In genomic region chrX:12804655-12805054, GRCh38 we compare ENCODE assay signal across 17 cellular contexts. TPM values are rescaled to one million over a fixed set of nuclear protein-coding genes. Genes with fewer than 3 reads are reported as not detected.
A peak's percentile ranks its signal among the peaks of the same experiment; 100 is the strongest.
DNase-seq lines count a peak whose midpoint lies in the region; ATAC-seq, FAIRE-seq and TF ChIP-seq lines count a peak whose summit lies in the region.
"Had no signal": no experiment of that assay in that cellular context is flagged by ENCODE, and none has a peak within 500 bp of the region (broad histone marks: within the 10 kb centered on the region; RNA-seq: fewer than 3 reads in every experiment).

No MANE protein-coding gene starts in this region.

- no peak for FAIRE-seq in HTR-8/SVneo (lab: Jason Lieb, UNC)
- FAIRE-seq: H1 had no signal

- no peaks in the 10 kb centered on the region for H3K9me3 Mint-ChIP-seq in stimulated activated memory B cell treated with anti-CD40 and anti-IgM and Interleukin-4, amounts not matched to agents 10 μg/mL and 1 μg/mL and 100 μg/mL, for 72 hours
- H3K9me3 Mint-ChIP-seq: CD8-positive, alpha-beta T cell had no signal

- H3K4me3 ChIP-seq in fibroblast of villous mesenchyme (ENCODE audit: low read depth, low read length), result no peak overlapping the region

- no peak for TF ChIP-seq CTCF in fibroblast of villous mesenchyme (IDR thresholded peaks at IDR 0.05; ENCODE audit: insufficient read depth, low read depth, low read length)

- H3K27me3 Mint-ChIP-seq in stimulated activated memory B cell treated with anti-CD40 and anti-IgM and Interleukin-4, amounts not matched to agents 10 μg/mL and 1 μg/mL and 100 μg/mL, for 72 hours, result no peaks in the 10 kb centered on the region

- peak; percentile 3 for DNase-seq in COR-L47 (lab: John Stamatoyannopoulos, UW)
- DNase-seq in HTR-8/SVneo (ENCODE audit: insufficient read length, low spot score), result peak; percentile 42
- DNase-seq in fibroblast of villous mesenchyme (ENCODE audit: low read depth), result peak; percentile 41
- no peak for DNase-seq in AG08396 (ENCODE audit: low spot score)
- DNase-seq in hippocampal formation (lab: John Stamatoyannopoulos, UW), result no peak
- DNase-seq: CD8-positive, alpha-beta T cell; NCI-H1092; NCI-H1694 treated with DMSO at 0.1 percent for 48 hours; NCI-H2171; NCI-H446 treated with DMSO at 0.1 percent for 48 hours; NCI-H774; SIG-M5; SW 1271 had no signal

- peak; percentile 87 for ATAC-seq in SK-N-SH treated with all-trans-retinoic acid at 6 μM for 48 hours
- no peak for ATAC-seq in stimulated activated memory B cell treated with anti-CD40 and anti-IgM and Interleukin-4, amounts not matched to agents 10 μg/mL and 1 μg/mL and 100 μg/mL, for 72 hours
- ATAC-seq in HG03342 (IDR thresholded peaks at IDR 0.05; ENCODE audit: unreplicated experiment), result no peak
- ATAC-seq: CD8-positive, alpha-beta T cell had no signal

- no peak overlapping the region for H3K4me3 Mint-ChIP-seq in stimulated activated memory B cell treated with anti-CD40 and anti-IgM and Interleukin-4, amounts not matched to agents 10 μg/mL and 1 μg/mL and 100 μg/mL, for 72 hours
- H3K4me3 Mint-ChIP-seq: CD8-positive, alpha-beta T cell had no signal

- H3K36me3 Mint-ChIP-seq in stimulated activated memory B cell treated with anti-CD40 and anti-IgM and Interleukin-4, amounts not matched to agents 10 μg/mL and 1 μg/mL and 100 μg/mL, for 72 hours, result peaks cover 28% of the 10 kb centered on the region

- H3K27ac Mint-ChIP-seq in stimulated activated memory B cell treated with anti-CD40 and anti-IgM and Interleukin-4, amounts not matched to agents 10 μg/mL and 1 μg/mL and 100 μg/mL, for 72 hours, result no peak overlapping the region
- H3K27ac Mint-ChIP-seq: CD8-positive, alpha-beta T cell had no signal

- H3K4me1 Mint-ChIP-seq in stimulated activated memory B cell treated with anti-CD40 and anti-IgM and Interleukin-4, amounts not matched to agents 10 μg/mL and 1 μg/mL and 100 μg/mL, for 72 hours, result no peaks in the 10 kb centered on the region

TF ChIP-seq in SK-N-SH treated with all-trans-retinoic acid at 6 μM for 48 hours, 23 proteins besides CTCF, POLR2A, EP300 and RAD21:
- TF ChIP-seq ZNF8 (CRISPR knock-in tag; IDR thresholded peaks at IDR 0.05) (no peak), CSDC2 (CRISPR knock-in tag; IDR thresholded peaks at IDR 0.05) (no peak), RARB (CRISPR knock-in tag; IDR thresholded peaks at IDR 0.05) (no peak), TCF4 (CRISPR knock-in tag; IDR thresholded peaks at IDR 0.05; ENCODE audit: borderline replicate concordance) (no peak), POU6F1 (CRISPR knock-in tag; IDR thresholded peaks at IDR 0.05; ENCODE audit: borderline replicate concordance, low read depth) (no peak), ZC3H10 (CRISPR knock-in tag; IDR thresholded peaks at IDR 0.05) (no peak), ZFP30 (CRISPR knock-in tag; IDR thresholded peaks at IDR 0.05) (no peak)
TF ChIP-seq in SK-N-SH treated with all-trans-retinoic acid at 6 μM for 48 hours: peak in this region for 0.

RNA-seq across cellular contexts. Expression of gene PRPS2, which starts 13.4 kb away (rescaled TPM):
- 21.6 and 30.2 TPM in 2 replicates for total RNA-seq in fibroblast of villous mesenchyme

Comparison
In these comparisons a context has a peak if more than half of its experiments do, and no peak if none do; other contexts are left out.
1. DNase-seq: peak in COR-L47 (single experiment), HTR-8/SVneo (single experiment) and fibroblast of villous mesenchyme (single experiment); none in AG08396 (single experiment) and hippocampal formation (0 of 2).